Comparison of ENCODE assay signal across 11 cellular contexts in the genomic region with DNA sequence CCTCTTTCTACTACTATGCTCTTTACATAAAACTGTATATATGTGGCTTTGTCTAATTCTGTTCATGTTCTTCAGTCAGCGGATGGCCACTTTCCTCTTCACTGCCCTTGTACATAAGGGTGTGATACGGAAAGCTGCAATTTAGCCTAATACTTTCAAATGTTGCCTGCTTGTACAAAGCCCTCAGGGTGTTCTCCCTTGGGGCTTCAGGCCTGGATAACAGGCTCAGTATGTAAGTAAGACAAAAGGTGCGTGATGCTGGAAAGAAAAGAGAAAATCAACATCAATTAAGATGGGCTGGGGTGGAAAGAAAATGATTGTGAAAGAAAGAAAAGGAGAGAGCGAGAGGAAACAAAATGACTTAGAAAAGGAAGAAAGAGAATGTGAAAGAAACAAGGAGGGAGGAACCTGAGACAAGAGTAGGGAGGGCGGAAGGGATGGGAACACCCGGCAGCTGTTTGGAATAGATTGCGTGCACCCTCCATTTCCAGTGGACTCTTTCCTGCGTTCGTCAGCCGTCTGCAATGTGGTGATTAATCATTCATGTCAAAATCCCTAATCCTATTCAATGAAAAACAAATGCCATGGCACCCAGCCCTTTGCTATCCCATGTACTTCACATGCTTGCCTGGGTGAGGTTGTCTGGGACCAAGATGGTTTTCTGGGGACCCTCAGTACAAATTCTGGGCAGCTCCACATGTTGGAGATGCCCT.
DNase-seq lines count a peak whose midpoint lies in the region; ATAC-seq, FAIRE-seq and TF ChIP-seq lines count a peak whose summit lies in the region.
"Had no signal": no experiment of that assay in that cellular context is flagged by ENCODE, and none has a peak within 500 bp of the region (broad histone marks: within the 10 kb centered on the region; RNA-seq: fewer than 3 reads in every experiment).

No MANE protein-coding gene starts in this region.

- DNase-seq in NCI-H1417 (lab: John Stamatoyannopoulos, UW) (peak; percentile 49 to 80 (median 61)), H1 (ENCODE audit: low read depth in 1 of 2, low spot score in 2 of 2) (no peak), G401 (ENCODE audit: low spot score) (no peak), SIG-M5 treated with dmso at 0.1 percent for 504 hours (lab: John Stamatoyannopoulos, UW; ENCODE audit: unreplicated experiment) (no peak)
- DNase-seq: activated CD4-positive, alpha-beta T cell treated with anti-CD3 and anti-CD28 coated beads for 48 hours; CD4-positive, alpha-beta memory T cell; NCI-H2227 treated with DMSO at 0.1 percent for 48 hours had no signal

- H4K8ac ChIP-seq in H1 (ENCODE audit: extremely low read depth, insufficient read depth, low read length): no peak overlapping the region

- H4K20me1 ChIP-seq in H1 (replicated peaks in 1 of 2; ENCODE audit: control insufficient read depth in 1 of 2, insufficient read depth in 2 of 2, low read length in 2 of 2): no peaks in the 10 kb centered on the region

- H2AFZ ChIP-seq in ACC112 (ENCODE audit: low read length, unreplicated experiment) (peak overlapping the region; percentile 94), H1 (ENCODE audit: low read length) (peak overlapping the region; percentile 17; the same call in 1 of the 2 replicates)

- H3K14ac ChIP-seq in H1 (ENCODE audit: insufficient read length): no peak overlapping the region

- H3K4me1 ChIP-seq in ACC112 (ENCODE audit: control insufficient read depth, insufficient read depth, low read length, unreplicated experiment) (peaks cover 25% of the 10 kb centered on the region), H1 (replicated peaks in 1 of 4; ENCODE audit: control insufficient read depth in 3 of 4, insufficient read depth in 4 of 4, low read length in 3 of 4) (peaks cover 0 to 7% (median 3%) of the 10 kb centered on the region in 4 experiments; a peak in 2 of 7 replicates), muscle layer of duodenum (ENCODE audit: control insufficient read depth in 1 of 2, insufficient read depth in 2 of 2, low read length in 2 of 2) (no peaks in the 10 kb centered on the region)

- TF ChIP-seq POLR2A in H1 (IDR thresholded peaks at IDR 0.05; ENCODE audit: control extremely low read depth in 1 of 2, low read depth in 2 of 2, low read length in 2 of 2): no peak

- H4K5ac ChIP-seq in H1 (ENCODE audit: insufficient read length, low read depth, low read length): no peak overlapping the region

- H3K4me2 ChIP-seq in H1 (ENCODE audit: insufficient read depth in 1 of 2, low read depth in 2 of 2, low read length in 2 of 2): 0 out of 4 replicates have a peak overlapping the region, but pooled peaks of 1 of the 2 experiments have one; percentile 15

- H2BK5ac ChIP-seq in H1 (ENCODE audit: low read depth, low read length): no peak overlapping the region

- no peak overlapping the region for H3K18ac ChIP-seq in H1 (ENCODE audit: extremely low read depth, low read length)

- WGBS in H1 (ENCODE audit: extremely low coverage in 1 of 2, insufficient coverage in 1 of 2, insufficient read length in 1 of 2, insufficient replicate concordance in 2 of 2, low coverage in 1 of 2, low lambda C conversion rate in 2 of 2, missing lambda C conversion rate in 1 of 2), 2 experiments: 88 to 100% methylated on average over 1 to 10 of the region's 10 CpGs

- no peak for FAIRE-seq in H1 (lab: Jason Lieb, UNC)

- H3K79me1 ChIP-seq in H1 (ENCODE audit: low read depth, low read length): no peaks in the 10 kb centered on the region

- no peak overlapping the region for H3K4ac ChIP-seq in H1 (replicated peaks; ENCODE audit: insufficient read length, low read depth, low read length)

- H2BK20ac ChIP-seq in H1 (ENCODE audit: low read length): no peak overlapping the region

- no peak overlapping the region for H3K56ac ChIP-seq in H1 (replicated peaks; ENCODE audit: insufficient read length, low read depth, low read length)

- H3K79me2 ChIP-seq in ACC112 (ENCODE audit: control insufficient read depth, insufficient read depth, low read length, unreplicated experiment): no peaks in the 10 kb centered on the region
- H3K79me2 ChIP-seq in H1 (ENCODE audit: control insufficient read depth in 1 of 2, insufficient read depth in 2 of 2, low read length in 2 of 2): no peaks in the 10 kb centered on the region

- no peaks in the 10 kb centered on the region for H3K27me3 ChIP-seq in ACC112 (ENCODE audit: insufficient read depth, low read length)
- peaks cover 0 to 1% (median 0%) of the 10 kb centered on the region in 4 experiments; a peak in 1 of 7 replicates for H3K27me3 ChIP-seq in H1 (replicated peaks in 1 of 4; ENCODE audit: control insufficient read depth in 3 of 4, extremely low read depth in 1 of 4, insufficient read depth in 3 of 4, low read length in 3 of 4)
- H3K27me3 ChIP-seq in muscle layer of duodenum (ENCODE audit: low read depth, low read length): no peaks in the 10 kb centered on the region

- no peaks in the 10 kb centered on the region for H3K23me2 ChIP-seq in H1 (ENCODE audit: low read depth, low read length)

- no peak overlapping the region for H2BK120ac ChIP-seq in H1 (replicated peaks; ENCODE audit: low read depth, low read length)

- peak overlapping the region; percentile 63 for H3K4me3 ChIP-seq in ACC112 (ENCODE audit: low read depth, low read length)
- no peak overlapping the region for H3K4me3 ChIP-seq in H1 (ENCODE audit: extremely low read depth in 1 of 4, insufficient read depth in 2 of 4, low read depth in 3 of 4, low read length in 4 of 4)
- H3K4me3 ChIP-seq in muscle layer of duodenum (ENCODE audit: low read depth in 1 of 2, low read length in 2 of 2): no peak overlapping the region

- H2BK12ac ChIP-seq in H1 (ENCODE audit: low read depth, low read length): no peak overlapping the region

- H3K27ac ChIP-seq in ACC112 (ENCODE audit: low read depth, low read length) (peak overlapping the region; percentile 85), H1 (ENCODE audit: low read depth, low read length) (no peak overlapping the region), muscle layer of duodenum (ENCODE audit: low read length) (peak overlapping the region; percentile 43)

- in situ Hi-C loops in G401 (cut with HindIII; ENCODE audit: low sequenced_read_pairs): no loop called here

- no peaks in the 10 kb centered on the region for H3K36me3 ChIP-seq in ACC112 (ENCODE audit: insufficient read depth, low read length)
- H3K36me3 ChIP-seq in H1 (ENCODE audit: control insufficient read depth in 2 of 4, insufficient read depth in 4 of 4, low read length in 3 of 4): no peaks in the 10 kb centered on the region
- no peaks in the 10 kb centered on the region for H3K36me3 ChIP-seq in muscle layer of duodenum (ENCODE audit: control insufficient read depth in 1 of 2, insufficient read depth in 2 of 2, low read length in 2 of 2)

- no peak for TF ChIP-seq RAD21 in H1 (IDR thresholded peaks at IDR 0.05 in 1 of 2, conservative IDR thresholded peaks at IDR 0.05 in 1 of 2; ENCODE audit: low read depth in 2 of 2, low read length in 2 of 2)

- ATAC-seq in HG03460 (IDR thresholded peaks at IDR 0.05; ENCODE audit: unreplicated experiment) (no peak), GM21381 (IDR thresholded peaks at IDR 0.05; ENCODE audit: unreplicated experiment) (no peak)

- no peak overlapping the region for H3K9ac ChIP-seq in H1 (replicated peaks in 1 of 4; ENCODE audit: extremely low read depth in 1 of 4, low read depth in 3 of 4, low read length in 3 of 4)

- H3K23ac ChIP-seq in H1 (ENCODE audit: insufficient read length): no peak overlapping the region

- TF ChIP-seq CTCF in H1 (IDR thresholded peaks at IDR 0.05; ENCODE audit: control extremely low read depth in 1 of 3, insufficient read depth in 1 of 3, low read depth in 1 of 3, low read length in 3 of 3): no peak

- H4K91ac ChIP-seq in H1 (replicated peaks; ENCODE audit: insufficient read length, low read length): no peak overlapping the region

- no peaks in the 10 kb centered on the region for H3K9me3 ChIP-seq in H1 (ENCODE audit: insufficient read depth in 2 of 2, low read depth in 1 of 2, low read length in 1 of 2)
- no peaks in the 10 kb centered on the region for H3K9me3 ChIP-seq in muscle layer of duodenum (ENCODE audit: control insufficient read depth in 1 of 2, low read length in 2 of 2)

- CTCF ChIA-PET in H1 (lab: Charles Lee; ENCODE audit: partially characterized antibody): interaction anchor here (1.0 to 3.8 kb wide), 10 partner anchors 12 to 362 kb away, joined by 3 to 53 read pairs (median 4); no protein-coding TSS in a partner anchor

- H2BK15ac ChIP-seq in H1 (ENCODE audit: low read length): no peak overlapping the region

- TF ChIP-seq EP300 in H1 (IDR thresholded peaks at IDR 0.05; ENCODE audit: borderline replicate concordance in 1 of 2, low read depth in 2 of 2, low read length in 2 of 2): no peak

- no peak overlapping the region for H2AK5ac ChIP-seq in H1 (ENCODE audit: low read depth, low read length)

- POLR2A ChIA-PET in H1 (lab: Charles Lee; ENCODE audit: partially characterized antibody): no interaction called here

TF ChIP-seq in H1, 55 proteins besides CTCF, POLR2A, EP300 and RAD21 (continues in another document):
- TF ChIP-seq TAF1 (IDR thresholded peaks at IDR 0.05; ENCODE audit: low read depth, low read length) (no peak), SP1 (IDR thresholded peaks at IDR 0.05; ENCODE audit: low read depth, low read length) (no peak), SP2 (IDR thresholded peaks at IDR 0.05; ENCODE audit: low read length) (no peak), CREB1 (IDR thresholded peaks at IDR 0.05) (no peak), NANOG (IDR thresholded peaks at IDR 0.05; ENCODE audit: insufficient read depth, low read depth, low read length, poor library complexity, severe bottlenecking) (no peak), POLR2AphosphoS5 (IDR thresholded peaks at IDR 0.05; ENCODE audit: low read depth, low read length) (no peak), SIN3A (conservative IDR thresholded peaks at IDR 0.05 in 1 of 2, IDR thresholded peaks at IDR 0.05 in 1 of 2; ENCODE audit: low read depth in 1 of 2, low read length in 2 of 2) (no peak), KDM1A (IDR thresholded peaks at IDR 0.05; ENCODE audit: borderline replicate concordance, low read length) (no peak), SP4 (IDR thresholded peaks at IDR 0.05; ENCODE audit: low read length) (no peak), TAF7 (optimal IDR thresholded peaks at IDR 0.05; ENCODE audit: borderline replicate concordance, low read depth, low read length) (no peak)
- TF ChIP-seq, protein P1, sequence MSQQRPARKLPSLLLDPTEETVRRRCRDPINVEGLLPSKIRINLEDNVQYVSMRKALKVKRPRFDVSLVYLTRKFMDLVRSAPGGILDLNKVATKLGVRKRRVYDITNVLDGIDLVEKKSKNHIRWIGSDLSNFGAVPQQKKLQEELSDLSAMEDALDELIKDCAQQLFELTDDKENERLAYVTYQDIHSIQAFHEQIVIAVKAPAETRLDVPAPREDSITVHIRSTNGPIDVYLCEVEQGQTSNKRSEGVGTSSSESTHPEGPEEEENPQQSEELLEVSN (IDR thresholded peaks at IDR 0.05): no peak

Comparison
In these comparisons a context has a peak if more than half of its experiments do, and no peak if none do; other contexts are left out.
1. DNase-seq: peak in NCI-H1417 (3 of 3); none in H1 (0 of 2), G401 (single experiment) and SIG-M5 treated with dmso at 0.1 percent for 504 hours (single experiment).